In the genomic region with DNA sequence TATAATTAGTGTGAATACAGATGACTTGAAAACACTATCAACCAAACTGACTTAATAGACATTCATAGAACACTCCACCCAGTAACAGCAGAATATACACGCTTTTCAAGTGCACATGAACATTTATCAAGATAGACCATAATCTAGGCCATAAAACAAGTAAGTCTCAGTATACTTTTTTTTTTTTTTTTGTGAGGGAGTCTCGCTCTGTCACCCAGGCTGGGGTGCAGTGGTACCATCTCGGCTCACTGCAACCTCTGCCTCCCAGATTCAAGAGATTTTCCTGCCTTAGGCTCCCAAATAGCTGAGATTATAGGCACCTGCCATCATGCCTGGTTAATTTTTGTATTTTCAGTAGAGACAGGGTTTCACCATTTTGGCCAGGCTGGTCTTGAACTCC, we compare ENCODE assay signal across 4 cellular contexts. TPM values are rescaled to one million over a fixed set of nuclear protein-coding genes. Genes with fewer than 3 reads are reported as not detected.
"Had no signal": no experiment of that assay in that cellular context is flagged by ENCODE, and none has a peak within 500 bp of the region (broad histone marks: within the 10 kb centered on the region; RNA-seq: fewer than 3 reads in every experiment).

No MANE protein-coding gene starts in this region.

RNA-seq across cellular contexts. Expression of gene MYCN, which starts 36.4 kb away (rescaled TPM):
- total RNA-seq: myocyte had no signal
- polyA plus RNA-seq: immature natural killer cell, keratinocyte, mammary epithelial cell had no signal
